8 cellular contexts compared by ENCODE assay signal in genomic region chr3:14633819-14634424, GRCh38. TPM values are rescaled to one million over a fixed set of nuclear protein-coding genes. Genes with fewer than 3 reads are reported as not detected.
DNase-seq lines count a peak whose midpoint lies in the region; ATAC-seq and TF ChIP-seq lines count a peak whose summit lies in the region.

No MANE protein-coding gene starts in this region.

- TF ChIP-seq CTCF in CD4-positive, alpha-beta T cell (IDR thresholded peaks at IDR 0.05) = peak; percentile 76
- TF ChIP-seq CTCF in heart right ventricle (IDR thresholded peaks at IDR 0.05) = peak; percentile 44 to 89 (median 76)

- no peaks in the 10 kb centered on the region for H3K9me3 ChIP-seq in CD4-positive, alpha-beta T cell (ENCODE audit: control insufficient read depth, low read length)
- no peaks in the 10 kb centered on the region for H3K9me3 ChIP-seq in heart right ventricle

- no peaks in the 10 kb centered on the region for H3K4me1 ChIP-seq in heart right ventricle

- peaks cover 54% of the 10 kb centered on the region for H3K27me3 Mint-ChIP-seq in CD4-positive, alpha-beta T cell

- CTCF ChIA-PET in CD4-positive, alpha-beta T cell (lab: Charles Lee) = no interaction called here

- no peak overlapping the region for H3K4me3 Mint-ChIP-seq in CD4-positive, alpha-beta T cell

- no peaks in the 10 kb centered on the region for H3K4me1 Mint-ChIP-seq in CD4-positive, alpha-beta T cell (ENCODE audit: low read depth)

- no peak overlapping the region for H3K27ac Mint-ChIP-seq in CD4-positive, alpha-beta T cell

- intact Hi-C loops in CD4-positive, alpha-beta T cell (cut with DNase I, micrococcal nuclease) = loop anchor here (1.0 kb wide), 1 partner anchor 287 kb away; no protein-coding TSS in a partner anchor
- intact Hi-C loops in heart right ventricle (cut with DNase I) = loop anchor here in 1 of 10 donors (10.0 kb wide), 1 partner anchor 129 kb away; no protein-coding TSS in a partner anchor

- peak; percentile 64 for ATAC-seq in CD4-positive, alpha-beta T cell (ENCODE audit: poor library complexity)
- ATAC-seq in heart right ventricle (peak in 7 of 8 donors; percentile 34 to 80 (median 71)), HG02885 (IDR thresholded peaks at IDR 0.05; ENCODE audit: poor library complexity, unreplicated experiment) (no peak), HG02981 (IDR thresholded peaks at IDR 0.05; ENCODE audit: unreplicated experiment) (no peak)

- WGBS in heart right ventricle, 2 donors = 25 to 30% methylated on average over 8 of the region's 8 CpGs

- H3K36me3 ChIP-seq in H7 (replicated peaks; ENCODE audit: control insufficient read depth, insufficient read depth, low read length) (no peaks in the 10 kb centered on the region), heart right ventricle (no peaks in the 10 kb centered on the region)

- H3K27me3 ChIP-seq in CD4-positive, alpha-beta T cell (ENCODE audit: control insufficient read depth, insufficient read depth, low read length) = peaks cover 16% of the 10 kb centered on the region
- H3K27me3 ChIP-seq in H7 (ENCODE audit: control insufficient read depth, insufficient read depth, low read length) = no peaks in the 10 kb centered on the region
- H3K27me3 ChIP-seq in heart right ventricle = peaks cover 0 to 40% (median 29%) of the 10 kb centered on the region in 7 donors

- no peaks in the 10 kb centered on the region for H3K36me3 Mint-ChIP-seq in CD4-positive, alpha-beta T cell (ENCODE audit: low read depth)

- DNase-seq in CD4-positive, alpha-beta T cell = peak; percentile 29 to 64 (median 44)
- DNase-seq in H7 (peak; percentile 63), SIG-M5 (lab: John Stamatoyannopoulos, UW) (peak; percentile 3), heart right ventricle (peak; percentile 32 to 50)
- peak; percentile 62 for DNase-seq in activated naive CD4-positive, alpha-beta T cell treated with Interleukin-2 at 50 U/mL for 16 hours
- peak; percentile 45 for DNase-seq in stimulated activated CD4-positive, alpha-beta T cell treated with anti-CD3 and anti-CD28 coated beads, Interleukin-12 subunit alpha, Interleukin-12 subunit beta, amount 100 ng/mL, for 4 hours

- POLR2A ChIA-PET in CD4-positive, alpha-beta T cell (lab: Charles Lee) = no interaction called here

- H3K9me3 Mint-ChIP-seq in CD4-positive, alpha-beta T cell = no peaks in the 10 kb centered on the region

- no peak overlapping the region for H3K27ac ChIP-seq in CD4-positive, alpha-beta T cell (ENCODE audit: low read depth, low read length)
- no peak overlapping the region for H3K27ac ChIP-seq in heart right ventricle

- H3K4me3 ChIP-seq in H7 (ENCODE audit: insufficient read depth, low read depth, low read length) = no peak overlapping the region
- H3K4me3 ChIP-seq in heart right ventricle = no peak overlapping the region

RNA-seq across cellular contexts. Expression of gene CCDC174, which starts 17.6 kb away (rescaled TPM):
- 10 to 100 TPM; 32.9 to 37.5 TPM for total RNA-seq in CD4-positive, alpha-beta T cell
- 8.4 and 15.6 TPM in 2 replicates for total RNA-seq in H7 (2014; rRNA removed; shearing (Covaris generic))
- total RNA-seq in heart right ventricle = 10 to 100 TPM in 9 of 10 donors, 1 to 10 TPM in 1; 10.0 to 15.4 (median 11.6) TPM
- 10 to 100 TPM; 10.1 to 18.6 TPM for polyA plus RNA-seq in heart right ventricle

RNA-seq across cellular contexts. Expression of gene C3orf20, which starts 41.0 kb away (rescaled TPM):
- total RNA-seq in CD4-positive, alpha-beta T cell = under 1 TPM in 1 of 2 experiments, not detected in 1; 0.14 TPM
- 0.04 and 0.07 TPM in 2 replicates for total RNA-seq in H7 (2014; rRNA removed; shearing (Covaris generic))
- under 1 TPM in 5 of 10 donors, not detected in 5; 0.10 to 0.36 (median 0.16) TPM for total RNA-seq in heart right ventricle
- not detected for polyA plus RNA-seq in heart right ventricle

Comparison
In these comparisons a context has a peak if more than half of its experiments do, and no peak if none do; other contexts are left out.
1. ATAC-seq: peak in CD4-positive, alpha-beta T cell (single experiment) and heart right ventricle (7 of 8); none in HG02885 (single experiment) and HG02981 (single experiment).
2. DNase-seq: peak in every context shown above with its lines; median percentile 63 in H7; 62 in activated naive CD4-positive, alpha-beta T cell treated with Interleukin-2 at 50 U/mL for 16 hours; 45 in stimulated activated CD4-positive, alpha-beta T cell treated with anti-CD3 and anti-CD28 coated beads, Interleukin-12 subunit alpha, Interleukin-12 subunit beta, amount 100 ng/mL, for 4 hours; 44 in CD4-positive, alpha-beta T cell; 41 in heart right ventricle; 3 in SIG-M5.